In genomic region chr16:14505846-14506245, GRCh38 we compare ENCODE assay signal across 13 cellular contexts.
DNase-seq lines count a peak whose midpoint lies in the region; ATAC-seq and TF ChIP-seq lines count a peak whose summit lies in the region.
"Had no signal": no experiment of that assay in that cellular context is flagged by ENCODE, and none has a peak within 500 bp of the region (broad histone marks: within the 10 kb centered on the region; RNA-seq: fewer than 3 reads in every experiment).

No MANE protein-coding gene starts in this region.

- H4K20me1 ChIP-seq in Karpas-422 (ENCODE audit: insufficient read depth, low read depth, low read length), result no peaks in the 10 kb centered on the region

- TF ChIP-seq CTCF in adrenal gland (IDR thresholded peaks at IDR 0.05), result no peak
- no peak for TF ChIP-seq CTCF in fibroblast of pulmonary artery (IDR thresholded peaks at IDR 0.05; ENCODE audit: low read length, missing control alignments)

- H3K4me3 ChIP-seq in Karpas-422 (ENCODE audit: low read length), result no peak overlapping the region
- no peak overlapping the region for H3K4me3 ChIP-seq in adrenal gland
- H3K4me3 ChIP-seq in fibroblast of pulmonary artery (replicated peaks; ENCODE audit: low read depth, low read length), result no peak overlapping the region
- H3K4me3 ChIP-seq in skeletal muscle tissue (ENCODE audit: low read length in 3 of 3), result no peak overlapping the region
- H3K4me3 ChIP-seq: gastroesophageal sphincter had no signal

- H3K9me2 ChIP-seq in Karpas-422 (replicated peaks; ENCODE audit: insufficient read depth, low read length), result no peaks in the 10 kb centered on the region

- no peak overlapping the region for H3K4me2 ChIP-seq in Karpas-422 (ENCODE audit: low read depth, low read length, poor library complexity, severe bottlenecking)

- H3K9me3 ChIP-seq in Karpas-422 (ENCODE audit: low read length), result no peaks in the 10 kb centered on the region
- H3K9me3 ChIP-seq in adrenal gland (replicated peaks in 1 of 3), result no peaks in the 10 kb centered on the region
- no peaks in the 10 kb centered on the region for H3K9me3 ChIP-seq in skeletal muscle tissue (ENCODE audit: control insufficient read depth in 3 of 3, low read length in 3 of 3)
- H3K9me3 ChIP-seq: gastroesophageal sphincter had no signal

- no peak for TF ChIP-seq POLR2A in adrenal gland (IDR thresholded peaks at IDR 0.05)

- DNase-seq in Karpas-422 (no peak), adrenal gland (peak in 1 of 7 donors; percentile 57), fibroblast of pulmonary artery (ENCODE audit: low read depth) (peak; percentile 78), dedifferentiated amniotic fluid mesenchymal stem cell (ENCODE audit: extremely low spot score) (no peak), AML-193 (lab: John Stamatoyannopoulos, UW) (no peak)
- DNase-seq: activated naive CD4-positive, alpha-beta T cell treated with anti-CD3 and anti-CD28 coated beads, Interleukin-2, amount 50 U/mL, for 16 hours; kidney glomerular epithelial cell; naive thymus-derived CD4-positive, alpha-beta T cell; NCI-H1092; NCI-H345 had no signal

- H3K27ac ChIP-seq in Karpas-422 (ENCODE audit: low read length) (peak overlapping the region; percentile 10; the same call in 1 of the 2 replicates), adrenal gland (peak overlapping the region in 4 of 5 donors; percentile 7 to 75 (median 59)), skeletal muscle tissue (ENCODE audit: low read depth, low read length) (peak overlapping the region; percentile 3)
- H3K27ac ChIP-seq: gastroesophageal sphincter had no signal

- H3K4me1 ChIP-seq in Karpas-422 (ENCODE audit: low read length) (peaks cover 33% of the 10 kb centered on the region), adrenal gland (replicated peaks in 1 of 2) (peaks cover 42 to 58% of the 10 kb centered on the region in 2 donors), skeletal muscle tissue (ENCODE audit: control insufficient read depth in 3 of 3, insufficient read depth in 3 of 3, low read length in 3 of 3) (peaks cover 28 to 34% (median 29%) of the 10 kb centered on the region in 3 donors)

- H3K36me3 ChIP-seq in Karpas-422 (ENCODE audit: insufficient read depth, low read length) (no peaks in the 10 kb centered on the region), adrenal gland (replicated peaks in 1 of 2) (no peaks in the 10 kb centered on the region), skeletal muscle tissue (ENCODE audit: control insufficient read depth in 3 of 3, insufficient read depth in 3 of 3, low read length in 3 of 3) (no peaks in the 10 kb centered on the region)
- H3K36me3 ChIP-seq: gastroesophageal sphincter had no signal

- no peak for ATAC-seq in GM18517 (IDR thresholded peaks at IDR 0.05; ENCODE audit: unreplicated experiment)
- ATAC-seq: gastroesophageal sphincter; naive thymus-derived CD4-positive, alpha-beta T cell had no signal

- 19 to 40% (median 36%) methylated on average over 2 of the region's 2 CpGs for WGBS in adrenal gland, 4 donors

- no peak overlapping the region for H3K9ac ChIP-seq in Karpas-422 (ENCODE audit: low read length)
- no peak overlapping the region for H3K9ac ChIP-seq in skeletal muscle tissue (ENCODE audit: low read depth in 1 of 3, low read length in 3 of 3)

- intact Hi-C loops in adrenal gland (cut with DNase I), result no loop called here

- H3K27me3 ChIP-seq in Karpas-422 (ENCODE audit: low read length) (no peaks in the 10 kb centered on the region), adrenal gland (no peaks in the 10 kb centered on the region), skeletal muscle tissue (ENCODE audit: control insufficient read depth in 3 of 3, insufficient read depth in 3 of 3, low read length in 3 of 3) (no peaks in the 10 kb centered on the region)
- H3K27me3 ChIP-seq: gastroesophageal sphincter had no signal

- no peak overlapping the region for H2AFZ ChIP-seq in Karpas-422 (ENCODE audit: low read length)

- peaks cover 58% of the 10 kb centered on the region for H3K79me2 ChIP-seq in Karpas-422 (ENCODE audit: low read length)

Comparison
In these comparisons a context has a peak if more than half of its experiments do, and no peak if none do; other contexts are left out.
1. H3K27ac ChIP-seq: peak in every context shown above with its lines; median percentile 59 in adrenal gland; 10 in Karpas-422; 3 in skeletal muscle tissue.